In the genomic region with DNA sequence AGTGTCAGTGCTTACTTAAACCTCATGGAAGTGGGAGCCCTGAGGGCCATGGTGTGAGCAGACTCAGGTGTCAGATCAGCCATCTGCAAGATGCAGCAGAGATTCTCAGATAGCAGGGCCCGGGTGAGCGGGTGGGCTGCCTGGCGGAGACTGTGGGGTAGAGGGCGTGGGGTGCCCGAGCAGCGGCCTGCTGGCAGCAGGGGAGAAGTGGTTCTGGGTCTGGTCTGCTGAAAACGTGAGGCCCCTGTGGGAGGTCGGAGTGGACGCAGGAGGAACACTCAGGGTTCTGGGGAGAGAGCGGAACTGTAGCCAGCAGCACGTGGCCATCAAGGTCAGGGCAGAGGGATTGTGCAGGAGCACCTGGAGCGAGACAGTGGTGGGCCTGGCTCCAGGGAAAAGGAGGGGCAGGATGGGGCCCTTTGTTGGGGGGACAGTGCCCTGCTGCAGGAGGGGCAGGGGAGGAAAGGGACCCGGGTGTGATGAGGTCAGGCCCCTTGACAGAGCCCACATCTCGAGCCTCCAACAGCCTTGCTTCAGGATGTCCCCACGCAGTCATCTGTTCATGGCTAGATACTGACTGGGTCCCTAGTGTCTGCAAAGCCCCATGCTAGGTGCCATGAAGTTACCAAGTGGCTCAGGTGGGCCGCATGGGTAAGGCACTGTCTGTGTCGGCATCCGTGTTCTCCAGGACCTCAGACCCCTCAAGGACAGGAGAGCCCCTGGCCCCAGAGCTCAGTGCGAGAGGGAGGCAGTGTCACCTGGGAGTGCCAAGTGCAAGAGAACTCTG, we compare ENCODE assay signal across 17 cellular contexts. TPM values are rescaled to one million over a fixed set of nuclear protein-coding genes. Genes with fewer than 3 reads are reported as not detected.
DNase-seq lines count a peak whose midpoint lies in the region; ATAC-seq and TF ChIP-seq lines count a peak whose summit lies in the region.
"Had no signal": no experiment of that assay in that cellular context is flagged by ENCODE, and none has a peak within 500 bp of the region (broad histone marks: within the 10 kb centered on the region; RNA-seq: fewer than 3 reads in every experiment).

No MANE protein-coding gene starts in this region.

- TF ChIP-seq EP300 in gastroesophageal sphincter (IDR thresholded peaks at IDR 0.05) = no peak

- no peak overlapping the region for H3K4me3 Mint-ChIP-seq in activated T-cell treated with anti-CD3 and anti-CD28 coated beads, Interleukin-2, amount 50 U/mL, for 72 hours
- no peak overlapping the region for H3K4me3 Mint-ChIP-seq in activated T-cell treated with anti-CD3 and anti-CD28 coated beads, Interleukin-2, amount 50 U/mL, for 4 hours
- no peak overlapping the region for H3K4me3 Mint-ChIP-seq in stimulated activated memory B cell treated with anti-CD40 and anti-IgM and Interleukin-4, amounts not matched to agents 10 μg/mL and 1 μg/mL and 100 μg/mL, for 72 hours
- H3K4me3 Mint-ChIP-seq: T-helper 2 cell treated with Interferon-gamma antibody and Interleukin-4, amounts not matched to agents 5 μg/mL and 100 μg/mL, for 36 hours had no signal

- no peak overlapping the region for H2BK120ac ChIP-seq in trophoblast cell (ENCODE audit: insufficient read depth, low read length, poor library complexity)

- H3K9ac ChIP-seq in trophoblast cell (ENCODE audit: low read length) = no peak overlapping the region

- no peak overlapping the region for H4K12ac ChIP-seq in trophoblast cell (ENCODE audit: low read depth, low read length)

- H3K4ac ChIP-seq in trophoblast cell (ENCODE audit: low read depth, low read length) = no peak overlapping the region

- H2BK12ac ChIP-seq in trophoblast cell (ENCODE audit: low read length) = no peak overlapping the region

- H3K23ac ChIP-seq in trophoblast cell (ENCODE audit: low read length) = no peak overlapping the region

- ATAC-seq in activated T-cell treated with anti-CD3 and anti-CD28 coated beads, Interleukin-2, amount 50 U/mL, for 72 hours (replicated peaks in 1 of 2) = peak in 1 of 2 donors; percentile 6
- ATAC-seq in activated T-cell treated with anti-CD3 and anti-CD28 coated beads, Interleukin-2, amount 50 U/mL, for 4 hours = no peak
- no peak for ATAC-seq in stimulated activated memory B cell treated with anti-CD40 and anti-IgM and Interleukin-4, amounts not matched to agents 10 μg/mL and 1 μg/mL and 100 μg/mL, for 72 hours
- no peak for ATAC-seq in gastroesophageal sphincter

- H3K4me3 ChIP-seq in trophoblast cell (ENCODE audit: low read depth, low read length) (no peak overlapping the region), gastroesophageal sphincter (no peak overlapping the region)
- H3K4me3 ChIP-seq: sigmoid colon had no signal

- peak overlapping the region; percentile 65 for H3K27ac Mint-ChIP-seq in activated T-cell treated with anti-CD3 and anti-CD28 coated beads, Interleukin-2, amount 50 U/mL, for 72 hours
- H3K27ac Mint-ChIP-seq in stimulated activated memory B cell treated with anti-CD40 and anti-IgM and Interleukin-4, amounts not matched to agents 10 μg/mL and 1 μg/mL and 100 μg/mL, for 72 hours = peak overlapping the region; percentile 99
- H3K27ac Mint-ChIP-seq: T-helper 2 cell treated with Interferon-gamma antibody and Interleukin-4, amounts not matched to agents 5 μg/mL and 100 μg/mL, for 36 hours had no signal

- H3K27ac ChIP-seq in RWPE1 (peak overlapping the region; percentile 7; the same call in 1 of the 2 replicates), trophoblast cell (ENCODE audit: low read depth, low read length) (no peak overlapping the region), gastroesophageal sphincter (no peak overlapping the region)
- H3K27ac ChIP-seq: sigmoid colon had no signal

- H3K9me3 Mint-ChIP-seq in activated T-cell treated with anti-CD3 and anti-CD28 coated beads, Interleukin-2, amount 50 U/mL, for 72 hours = no peaks in the 10 kb centered on the region
- H3K9me3 Mint-ChIP-seq in activated T-cell treated with anti-CD3 and anti-CD28 coated beads, Interleukin-2, amount 50 U/mL, for 4 hours = no peaks in the 10 kb centered on the region
- H3K9me3 Mint-ChIP-seq in stimulated activated memory B cell treated with anti-CD40 and anti-IgM and Interleukin-4, amounts not matched to agents 10 μg/mL and 1 μg/mL and 100 μg/mL, for 72 hours = no peaks in the 10 kb centered on the region
- H3K9me3 Mint-ChIP-seq: T-helper 2 cell treated with Interferon-gamma antibody and Interleukin-4, amounts not matched to agents 5 μg/mL and 100 μg/mL, for 36 hours had no signal

- H3K9me3 ChIP-seq in trophoblast cell (ENCODE audit: insufficient read depth, low read depth, low read length) = peaks cover 3% of the 10 kb centered on the region
- no peaks in the 10 kb centered on the region for H3K9me3 ChIP-seq in gastroesophageal sphincter
- H3K9me3 ChIP-seq: Caco-2, sigmoid colon had no signal

- TF ChIP-seq CTCF in RWPE1 (conservative IDR thresholded peaks at IDR 0.05; ENCODE audit: low read depth) (no peak), gastroesophageal sphincter (IDR thresholded peaks at IDR 0.05) (no peak)

- H3K14ac ChIP-seq in trophoblast cell (ENCODE audit: low read length) = no peak overlapping the region

- TF ChIP-seq POLR2A in gastroesophageal sphincter (IDR thresholded peaks at IDR 0.05) = no peak

- no peak overlapping the region for H2BK5ac ChIP-seq in trophoblast cell (ENCODE audit: low read depth, low read length, poor library complexity)

- POLR2A ChIA-PET in RWPE1 (lab: Yijun Ruan, JAX; ENCODE audit: low non-redundant PET) = no interaction called here

- H3K27me3 Mint-ChIP-seq in activated T-cell treated with anti-CD3 and anti-CD28 coated beads, Interleukin-2, amount 50 U/mL, for 72 hours (ENCODE audit: low read depth) = no peaks in the 10 kb centered on the region
- H3K27me3 Mint-ChIP-seq in activated T-cell treated with anti-CD3 and anti-CD28 coated beads, Interleukin-2, amount 50 U/mL, for 4 hours (ENCODE audit: low read depth) = no peaks in the 10 kb centered on the region
- H3K27me3 Mint-ChIP-seq in stimulated activated memory B cell treated with anti-CD40 and anti-IgM and Interleukin-4, amounts not matched to agents 10 μg/mL and 1 μg/mL and 100 μg/mL, for 72 hours = no peaks in the 10 kb centered on the region

- no peak overlapping the region for H2AFZ ChIP-seq in trophoblast cell (ENCODE audit: insufficient read depth, low read length, poor library complexity)

- no peak overlapping the region for H3K18ac ChIP-seq in trophoblast cell (ENCODE audit: low read length)

- H3K79me2 ChIP-seq in trophoblast cell (ENCODE audit: control insufficient read depth, insufficient read depth, low read length, poor library complexity) = no peaks in the 10 kb centered on the region

- no peak overlapping the region for H4K91ac ChIP-seq in trophoblast cell (ENCODE audit: low read depth, low read length)

- H3K4me2 ChIP-seq in trophoblast cell (ENCODE audit: low read length) = no peak overlapping the region

- H3K79me1 ChIP-seq in trophoblast cell (ENCODE audit: low read length) = no peaks in the 10 kb centered on the region

- no peak for DNase-seq in activated T-cell treated with anti-CD3 and anti-CD28 coated beads, Interleukin-2, amount 50 U/mL, for 72 hours
- no peak for DNase-seq in activated T-cell treated with anti-CD3 and anti-CD28 coated beads, Interleukin-2, amount 50 U/mL, for 4 hours
- DNase-seq in RWPE1 (ENCODE audit: low spot score) (no peak), iPS-NIHi11 (ENCODE audit: low spot score) (peak; percentile 16), trophoblast cell (no peak), NOMO-1 treated with dmso at 0.1 percent for 144 hours (lab: John Stamatoyannopoulos, UW; ENCODE audit: unreplicated experiment) (no peak)
- DNase-seq: activated CD4-positive, alpha-beta T cell treated with anti-CD3 and anti-CD28 coated beads for 1 hour; Caco-2; GF-D8; HCEC 1CT; MV-4-11; NCI-H2171 treated with DMSO at 0.1 percent for 48 hours; sigmoid colon; stimulated activated CD4-positive, alpha-beta T cell treated with anti-CD3 and anti-CD28 coated beads, Interleukin-4, amount 100 ng/mL, for 1 hour had no signal

- no CpG with 5 or more reads among the region's 19 CpGs for WGBS in trophoblast cell (ENCODE audit: extremely low coverage, insufficient coverage, insufficient read length)
- WGBS in gastroesophageal sphincter (ENCODE audit: low coverage in 1 of 2), 2 donors = 86 to 90% methylated on average over 5 of the region's 19 CpGs

- peaks cover 0 to 4% of the 10 kb centered on the region in 2 donors for H3K36me3 Mint-ChIP-seq in activated T-cell treated with anti-CD3 and anti-CD28 coated beads, Interleukin-2, amount 50 U/mL, for 72 hours (ENCODE audit: insufficient read depth in 2 of 2)
- no peaks in the 10 kb centered on the region for H3K36me3 Mint-ChIP-seq in activated T-cell treated with anti-CD3 and anti-CD28 coated beads, Interleukin-2, amount 50 U/mL, for 4 hours (ENCODE audit: insufficient read depth)
- peaks cover 8% of the 10 kb centered on the region for H3K36me3 Mint-ChIP-seq in stimulated activated memory B cell treated with anti-CD40 and anti-IgM and Interleukin-4, amounts not matched to agents 10 μg/mL and 1 μg/mL and 100 μg/mL, for 72 hours

- CTCF ChIA-PET in RWPE1 (lab: Yijun Ruan, JAX) = interaction anchor here (1.2 kb wide), 1 partner anchor 239 kb away, joined by 4 read pairs; no protein-coding TSS in a partner anchor

- H3K27me3 ChIP-seq in trophoblast cell (ENCODE audit: insufficient read depth, low read length) (no peaks in the 10 kb centered on the region), gastroesophageal sphincter (no peaks in the 10 kb centered on the region)
- H3K27me3 ChIP-seq: sigmoid colon had no signal

- no peaks in the 10 kb centered on the region for H3K36me3 ChIP-seq in trophoblast cell (ENCODE audit: control insufficient read depth in 1 of 2, insufficient read depth in 2 of 2, low read length in 2 of 2)
- peaks cover 0 to 7% of the 10 kb centered on the region in 2 donors for H3K36me3 ChIP-seq in gastroesophageal sphincter
- H3K36me3 ChIP-seq: sigmoid colon had no signal

- H3K4me1 ChIP-seq in trophoblast cell (ENCODE audit: control insufficient read depth in 1 of 2, insufficient read depth in 2 of 2, low read length in 2 of 2) (no peaks in the 10 kb centered on the region), gastroesophageal sphincter (no peaks in the 10 kb centered on the region)
- H3K4me1 ChIP-seq: Caco-2, sigmoid colon had no signal

- H4K8ac ChIP-seq in trophoblast cell (ENCODE audit: low read depth, low read length) = no peak overlapping the region

- no peak overlapping the region for H2AK5ac ChIP-seq in trophoblast cell (ENCODE audit: low read length)

- peaks cover 5% of the 10 kb centered on the region for H3K4me1 Mint-ChIP-seq in activated T-cell treated with anti-CD3 and anti-CD28 coated beads, Interleukin-2, amount 50 U/mL, for 72 hours (ENCODE audit: low read depth)
- H3K4me1 Mint-ChIP-seq in activated T-cell treated with anti-CD3 and anti-CD28 coated beads, Interleukin-2, amount 50 U/mL, for 4 hours (ENCODE audit: low read depth) = no peaks in the 10 kb centered on the region
- peaks cover 27% of the 10 kb centered on the region for H3K4me1 Mint-ChIP-seq in stimulated activated memory B cell treated with anti-CD40 and anti-IgM and Interleukin-4, amounts not matched to agents 10 μg/mL and 1 μg/mL and 100 μg/mL, for 72 hours

RNA-seq across cellular contexts. Expression of gene ESPNL, which starts 2.7 kb away (rescaled TPM):
- total RNA-seq in activated T-cell treated with anti-CD3 and anti-CD28 coated beads, Interleukin-2, amount 50 U/mL, for 72 hours = under 1 TPM; 0.07 to 0.19 TPM
- total RNA-seq in activated T-cell treated with anti-CD3 and anti-CD28 coated beads, Interleukin-2, amount 50 U/mL, for 4 hours = under 1 TPM; 0.08 to 0.35 (median 0.14) TPM
- polyA plus RNA-seq in trophoblast cell (2013) = 0.11 TPM in 2 replicates
- 1 to 10 TPM in 1 of 4 donors, under 1 TPM in 2, not detected in 1; 0.12 to 3.4 (median 0.31) TPM for total RNA-seq in gastroesophageal sphincter
- total RNA-seq: Caco-2 had no signal

RNA-seq across cellular contexts. Expression of gene SCLY, which starts 36.6 kb away (rescaled TPM):
- 10 to 100 TPM; 36.3 to 38.2 TPM for total RNA-seq in activated T-cell treated with anti-CD3 and anti-CD28 coated beads, Interleukin-2, amount 50 U/mL, for 72 hours
- total RNA-seq in activated T-cell treated with anti-CD3 and anti-CD28 coated beads, Interleukin-2, amount 50 U/mL, for 4 hours = 10 to 100 TPM; 46.4 to 63.5 (median 60.1) TPM
- polyA plus RNA-seq in trophoblast cell (2013) = 7.4 and 7.7 TPM in 2 replicates
- 10 to 100 TPM; 14.2 to 23.2 (median 16.5) TPM for total RNA-seq in gastroesophageal sphincter

RNA-seq across cellular contexts. Expression of gene KLHL30, which starts 41.1 kb away (rescaled TPM):
- not detected for total RNA-seq in activated T-cell treated with anti-CD3 and anti-CD28 coated beads, Interleukin-2, amount 50 U/mL, for 72 hours
- total RNA-seq in activated T-cell treated with anti-CD3 and anti-CD28 coated beads, Interleukin-2, amount 50 U/mL, for 4 hours = not detected
- 0.11 TPM in 2 replicates for polyA plus RNA-seq in trophoblast cell (2013)
- total RNA-seq in gastroesophageal sphincter = 1 to 10 TPM; 1.3 to 8.1 (median 3.7) TPM
